ENCODE assay signal across 21 cellular contexts in genomic region chr5:138103321-138103637, GRCh38. TPM values are rescaled to one million over a fixed set of nuclear protein-coding genes. Genes with fewer than 3 reads are reported as not detected.
DNase-seq lines count a peak whose midpoint lies in the region; ATAC-seq, FAIRE-seq and TF ChIP-seq lines count a peak whose summit lies in the region.
"Had no signal": no experiment of that assay in that cellular context is flagged by ENCODE, and none has a peak within 500 bp of the region (broad histone marks: within the 10 kb centered on the region; RNA-seq: fewer than 3 reads in every experiment).

No MANE protein-coding gene starts in this region.

- H3K4me3 ChIP-seq in GM23338 (peak overlapping the region; percentile 13; the same call in 1 of the 2 replicates), Karpas-422 (ENCODE audit: low read length) (no peak overlapping the region), mammary epithelial cell (replicated peaks in 1 of 3; ENCODE audit: insufficient read depth in 1 of 3, low read depth in 2 of 3, low read length in 3 of 3) (no peak overlapping the region)
- H3K4me3 ChIP-seq: GM23248 had no signal

- TF ChIP-seq CTCF in GM23338 (conservative IDR thresholded peaks at IDR 0.05; ENCODE audit: low read depth in 2 of 2) (no peak), WTC11 (IDR thresholded peaks at IDR 0.05) (no peak), mammary epithelial cell (conservative IDR thresholded peaks at IDR 0.05 in 1 of 2, IDR thresholded peaks at IDR 0.05 in 1 of 2; ENCODE audit: extremely low read depth in 1 of 2, insufficient read depth in 1 of 2, low read depth in 1 of 2, low read length in 2 of 2) (no peak)

- no peak overlapping the region for H3K27ac Mint-ChIP-seq in GM23338
- no peak overlapping the region for H3K27ac Mint-ChIP-seq in WTC11
- peak overlapping the region; percentile 85 for H3K27ac Mint-ChIP-seq in memory B cell
- H3K27ac Mint-ChIP-seq: CD8-positive, alpha-beta T cell; HFFc6 had no signal

- 0 out of 2 replicates have a peak, but pooled peaks cover 3% of the 10 kb centered on the region for H4K20me1 ChIP-seq in GM23338 (replicated peaks; ENCODE audit: insufficient read depth)
- H4K20me1 ChIP-seq in Karpas-422 (ENCODE audit: insufficient read depth, low read depth, low read length): no peaks in the 10 kb centered on the region
- H4K20me1 ChIP-seq in mammary epithelial cell (ENCODE audit: insufficient read depth, low read length): no peaks in the 10 kb centered on the region

- H2AFZ ChIP-seq in GM23338 (no peak overlapping the region), Karpas-422 (ENCODE audit: low read length) (peak overlapping the region; percentile 45), mammary epithelial cell (ENCODE audit: low read depth, low read length) (no peak overlapping the region)
- H2AFZ ChIP-seq: GM23248 had no signal

- CTCF ChIA-PET in WTC11 (lab: Charles Lee) (interaction anchor here (0.5 to 1.8 kb wide), 9 partner anchors 12 to 67 kb away, joined by 3 to 12 read pairs (median 4); no protein-coding TSS in a partner anchor), mammary epithelial cell (lab: Charles Lee; ENCODE audit: low non-redundant PET) (no interaction called here)

- no peak overlapping the region for H3K4me3 Mint-ChIP-seq in GM23338
- no peak overlapping the region for H3K4me3 Mint-ChIP-seq in WTC11
- no peak overlapping the region for H3K4me3 Mint-ChIP-seq in memory B cell
- H3K4me3 Mint-ChIP-seq: CD8-positive, alpha-beta T cell; HFFc6 had no signal

- H3K79me2 ChIP-seq in GM23338 (replicated peaks; ENCODE audit: insufficient read depth): no peaks in the 10 kb centered on the region
- no peaks in the 10 kb centered on the region for H3K79me2 ChIP-seq in Karpas-422 (ENCODE audit: low read length)
- no peaks in the 10 kb centered on the region for H3K79me2 ChIP-seq in mammary epithelial cell (ENCODE audit: insufficient read depth, low read length)

- peak; percentile 90 for ATAC-seq in GM23338
- ATAC-seq in WTC11: peak; percentile 81
- ATAC-seq in memory B cell (ENCODE audit: low read depth): no peak
- ATAC-seq in HG02610 (IDR thresholded peaks at IDR 0.05; ENCODE audit: unreplicated experiment): no peak
- ATAC-seq: CD8-positive, alpha-beta T cell had no signal

- DNase-seq in GM23338 (ENCODE audit: low spot score) (peak; percentile 47), Karpas-422 (no peak), WTC11 (ENCODE audit: low spot score) (no peak), memory B cell (ENCODE audit: low spot score in 2 of 2) (no peak), mammary epithelial cell (no peak), urothelium cell line (ENCODE audit: low spot score) (no peak)
- DNase-seq in activated CD4-positive, alpha-beta T cell treated with anti-CD3 and anti-CD28 coated beads for 1 hour: no peak
- DNase-seq: BE2C; CD8-positive, alpha-beta T cell; DMS79; GM23248; HFFc6; NCI-H1092; NCI-H2081 treated with DMSO at 0.1 percent for 48 hours; NCI-H524; SHP77 treated with DMSO at 0.1 percent for 48 hours; T-helper 2 cell had no signal

- no peak overlapping the region for H3K27ac ChIP-seq in GM23338 (ENCODE audit: low read depth)
- no peak overlapping the region for H3K27ac ChIP-seq in Karpas-422 (ENCODE audit: low read length)
- H3K27ac ChIP-seq in mammary epithelial cell (ENCODE audit: insufficient read depth, low read depth, low read length): no peak overlapping the region
- H3K27ac ChIP-seq: GM23248 had no signal

- no TSS peak for BruUV-seq in mammary epithelial cell (replicated peaks; lab: Mats Ljungman, UMichigan)

- no peaks in the 10 kb centered on the region for H3K36me3 ChIP-seq in GM23338 (ENCODE audit: insufficient read depth)
- H3K36me3 ChIP-seq in Karpas-422 (ENCODE audit: insufficient read depth, low read length): no peaks in the 10 kb centered on the region
- no peaks in the 10 kb centered on the region for H3K36me3 ChIP-seq in mammary epithelial cell (ENCODE audit: insufficient read depth, low read length)
- H3K36me3 ChIP-seq: BE2C had no signal

- in situ Hi-C loops in mammary epithelial cell (cut with MboI; ENCODE audit: low sequenced_read_pairs in 2 of 2): no loop called here

- H3K4me1 ChIP-seq in GM23338 (ENCODE audit: insufficient read depth): peaks cover 18% of the 10 kb centered on the region
- peaks cover 20% of the 10 kb centered on the region for H3K4me1 ChIP-seq in Karpas-422 (ENCODE audit: low read length)
- H3K4me1 ChIP-seq in mammary epithelial cell (ENCODE audit: insufficient read depth, low read length): no peaks in the 10 kb centered on the region
- H3K4me1 ChIP-seq: BE2C had no signal

- H3K9ac ChIP-seq in Karpas-422 (ENCODE audit: low read length): no peak overlapping the region
- H3K9ac ChIP-seq in mammary epithelial cell (ENCODE audit: insufficient read depth, low read length): no peak overlapping the region
- H3K9ac ChIP-seq: GM23248 had no signal

- peaks cover 4% of the 10 kb centered on the region; the same call in 1 of the 3 replicates for H3K9me3 Mint-ChIP-seq in GM23338
- no peaks in the 10 kb centered on the region for H3K9me3 Mint-ChIP-seq in WTC11
- no peaks in the 10 kb centered on the region for H3K9me3 Mint-ChIP-seq in memory B cell
- H3K9me3 Mint-ChIP-seq: CD8-positive, alpha-beta T cell; HFFc6 had no signal

- no peaks in the 10 kb centered on the region for H3K9me3 ChIP-seq in Karpas-422 (ENCODE audit: low read length)
- no peaks in the 10 kb centered on the region for H3K9me3 ChIP-seq in mammary epithelial cell (replicated peaks; ENCODE audit: insufficient read depth, low read length)
- H3K9me3 ChIP-seq: BE2C had no signal

- H3K27me3 ChIP-seq in GM23338 (ENCODE audit: insufficient read depth): peaks cover 55% of the 10 kb centered on the region
- H3K27me3 ChIP-seq in Karpas-422 (ENCODE audit: low read length): no peaks in the 10 kb centered on the region
- no peaks in the 10 kb centered on the region for H3K27me3 ChIP-seq in mammary epithelial cell (ENCODE audit: insufficient read depth, low read length)

- no peaks in the 10 kb centered on the region for H3K9me2 ChIP-seq in GM23338 (ENCODE audit: insufficient read depth)
- no peaks in the 10 kb centered on the region for H3K9me2 ChIP-seq in Karpas-422 (replicated peaks; ENCODE audit: insufficient read depth, low read length)

- peaks cover 40% of the 10 kb centered on the region for H3K27me3 Mint-ChIP-seq in GM23338 (ENCODE audit: insufficient read depth, low read depth, poor library complexity)
- peaks cover 73% of the 10 kb centered on the region for H3K27me3 Mint-ChIP-seq in WTC11 (ENCODE audit: low read depth)
- peaks cover 6% of the 10 kb centered on the region for H3K27me3 Mint-ChIP-seq in memory B cell

- FAIRE-seq in urothelium cell line (lab: Jason Lieb, UNC): no peak
- FAIRE-seq: G401.6 had no signal

- H3F3A ChIP-seq in GM23338 (replicated peaks; ENCODE audit: low read depth): no peaks in the 10 kb centered on the region

- H3K4me2 ChIP-seq in GM23338: peak overlapping the region; percentile 61
- H3K4me2 ChIP-seq in Karpas-422 (ENCODE audit: low read depth, low read length, poor library complexity, severe bottlenecking): peak overlapping the region; percentile 41
- no peak overlapping the region for H3K4me2 ChIP-seq in mammary epithelial cell (ENCODE audit: insufficient read depth, low read depth, low read length)

- dilution Hi-C loops in mammary epithelial cell (cut with HindIII; ENCODE audit: low sequenced_read_pairs): no loop called here

- 30% methylated on average over 3 of the region's 3 CpGs for WGBS in mammary epithelial cell (ENCODE audit: low coverage, missing lambda C conversion rate)

- POLR2A ChIA-PET in WTC11 (lab: Charles Lee): interaction anchor here (0.6 to 1.0 kb wide), 2 partner anchors 13 to 84 kb away, joined by 3 read pairs; no protein-coding TSS in a partner anchor

- intact Hi-C loops in mammary epithelial cell (cut with micrococcal nuclease): no loop called here

- H3K36me3 Mint-ChIP-seq in GM23338 (ENCODE audit: low read depth) (no peaks in the 10 kb centered on the region; the same call in 2 of the 3 replicates), WTC11 (peaks cover 5% of the 10 kb centered on the region; the same call in 1 of the 2 replicates), memory B cell (peaks cover 2% of the 10 kb centered on the region)
- H3K36me3 Mint-ChIP-seq: CD8-positive, alpha-beta T cell had no signal

- H3K4me1 Mint-ChIP-seq in GM23338 (peaks cover 24% of the 10 kb centered on the region), WTC11 (peaks cover 21% of the 10 kb centered on the region), memory B cell (peaks cover 16% of the 10 kb centered on the region)

TF ChIP-seq in GM23338, 12 proteins besides CTCF, POLR2A, EP300 and RAD21 (continues in another document):
- no peak for TF ChIP-seq JUNB (IDR thresholded peaks at IDR 0.05; ENCODE audit: unreplicated experiment)

TF ChIP-seq in WTC11, 78 proteins besides CTCF, POLR2A, EP300 and RAD21:
- TF ChIP-seq GTF2I (CRISPR knock-in tag; conservative IDR thresholded peaks at IDR 0.05): no peak
- no peak for TF ChIP-seq CDX4 (CRISPR knock-in tag; IDR thresholded peaks at IDR 0.05; ENCODE audit: borderline replicate concordance)

RNA-seq across cellular contexts. Expression of gene WNT8A, which starts 19.4 kb away (rescaled TPM):
- total RNA-seq in GM23338 (2014; rRNA removed; shearing (Covaris generic)): not detected in 2 replicates
- polyA plus RNA-seq in GM23338 (2016; fragmentation: Nextera tagmentation; extraction: Ambion mirVana) (not detected in 2 replicates), mammary epithelial cell (not detected)
- total RNA-seq in Karpas-422 (2014; rRNA removed; shearing (Covaris generic); ENCODE audit: low replicate concordance): not detected in 2 replicates
- total RNA-seq in WTC11 (2021) (0.16 TPM in 1 of 3 replicates, not detected in the others), mammary epithelial cell (not detected)
- not detected for polyA minus RNA-seq in mammary epithelial cell
- total RNA-seq: CD8-positive, alpha-beta T cell; GM23248; HFFc6; HT-29 had no signal
- polyA plus RNA-seq: AG04450, GM23248 had no signal

RNA-seq across cellular contexts. Expression of gene NME5, which starts 35.9 kb away (rescaled TPM):
- total RNA-seq in GM23338 (2014; rRNA removed; shearing (Covaris generic)): not detected in 2 replicates
- polyA plus RNA-seq in GM23338 (2016; fragmentation: Nextera tagmentation; extraction: Ambion mirVana) (0.45 and 1.1 TPM in 2 replicates), mammary epithelial cell (0.88 TPM)
- total RNA-seq in Karpas-422 (2014; rRNA removed; shearing (Covaris generic); ENCODE audit: low replicate concordance): 1.3 and 2.0 TPM in 2 replicates
- total RNA-seq in WTC11 (2021) (0.74 to 0.89 TPM in 2 of 3 replicates, not detected in the other), mammary epithelial cell (1 to 10 TPM; 1.6 to 5.5 TPM)
- not detected for polyA minus RNA-seq in mammary epithelial cell
- total RNA-seq: CD8-positive, alpha-beta T cell; GM23248; HT-29 had no signal
- polyA plus RNA-seq: GM23248 had no signal

Comparison
In these comparisons a context has a peak if more than half of its experiments do, and no peak if none do; other contexts are left out.
1. ATAC-seq: peak in GM23338 (single experiment) and WTC11 (single experiment); none in memory B cell (single experiment) and HG02610 (single experiment).